Comparison of ENCODE assay signal across 34 cellular contexts in the genomic region with DNA sequence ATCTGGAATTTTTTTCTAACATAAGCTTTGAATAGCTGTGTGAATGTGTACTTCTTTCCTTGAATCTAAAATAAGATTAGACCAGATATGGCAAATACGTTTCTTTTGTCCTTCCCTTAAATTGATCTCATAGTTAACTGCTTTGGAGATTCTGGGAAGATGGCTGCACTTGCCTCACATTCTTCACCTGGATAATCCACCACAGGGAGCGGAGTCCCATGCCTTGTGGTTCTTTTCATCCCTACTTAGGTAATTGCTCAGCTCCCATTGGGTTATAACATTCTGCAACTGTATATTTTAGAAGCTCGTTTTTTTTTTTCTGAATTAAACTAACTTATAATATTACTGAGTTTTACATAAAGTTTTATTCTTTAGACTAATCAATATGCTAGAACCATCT.
"Had no signal": no experiment of that assay in that cellular context is flagged by ENCODE, and none has a peak within 500 bp of the region (broad histone marks: within the 10 kb centered on the region; RNA-seq: fewer than 3 reads in every experiment).

No MANE protein-coding gene starts in this region.

- H3K9me3 Mint-ChIP-seq: activated CD4-positive, alpha-beta memory T cell treated with anti-CD3 and anti-CD28 coated beads, Interleukin-2, amount 10 ng/mL, durations not matched to agents 7 days and 5 days; activated CD4-positive, alpha-beta T cell treated with anti-CD3 and anti-CD28 coated beads, Interleukin-2, amount 10 ng/mL, durations not matched to agents 7 days and 5 days; activated naive CD4-positive, alpha-beta T cell treated with anti-CD3 and anti-CD28 coated beads, Interleukin-2, amount 10 ng/mL, durations not matched to agents 7 days and 5 days; activated naive CD8-positive, alpha-beta T cell treated with anti-CD3 and anti-CD28 coated beads, Interleukin-2, amount 10 ng/mL, durations not matched to agents 7 days and 5 days; activated T-cell treated with anti-CD3 and anti-CD28 coated beads, Interleukin-2, amount 50 U/mL, for 24 hours; activated T-cell treated with anti-CD3 and anti-CD28 coated beads, Interleukin-2, amount 50 U/mL, for 72 hours; effector memory CD8-positive, alpha-beta T cell; T-helper 2 cell treated with Interferon-gamma antibody and Interleukin-4, amounts not matched to agents 5 μg/mL and 100 μg/mL, for 36 hours had no signal

- H3K27me3 ChIP-seq: ascending aorta, breast epithelium, foreskin keratinocyte, gastrocnemius medialis had no signal

- H3K4me3 Mint-ChIP-seq: activated CD4-positive, alpha-beta memory T cell treated with anti-CD3 and anti-CD28 coated beads, Interleukin-2, amount 10 ng/mL, durations not matched to agents 7 days and 5 days; activated CD4-positive, alpha-beta T cell treated with anti-CD3 and anti-CD28 coated beads for 36 hours; activated CD4-positive, alpha-beta T cell treated with anti-CD3 and anti-CD28 coated beads, Interleukin-2, amount 10 ng/mL, durations not matched to agents 7 days and 5 days; activated naive CD4-positive, alpha-beta T cell treated with anti-CD3 and anti-CD28 coated beads, Interleukin-2, amount 10 ng/mL, durations not matched to agents 7 days and 5 days; activated naive CD8-positive, alpha-beta T cell treated with anti-CD3 and anti-CD28 coated beads, Interleukin-2, amount 10 ng/mL, durations not matched to agents 7 days and 5 days; activated T-cell treated with anti-CD3 and anti-CD28 coated beads, Interleukin-2, amount 50 U/mL, for 24 hours; activated T-cell treated with anti-CD3 and anti-CD28 coated beads, Interleukin-2, amount 50 U/mL, for 72 hours; brain; effector memory CD8-positive, alpha-beta T cell; T-helper 17 cell; T-helper 2 cell treated with Interferon-gamma antibody and Interleukin-4, amounts not matched to agents 5 μg/mL and 100 μg/mL, for 36 hours had no signal

- H3K27ac ChIP-seq: ascending aorta, breast epithelium, epithelial cell of prostate, foreskin keratinocyte, gastrocnemius medialis, WERI-Rb-1 had no signal

- FAIRE-seq: colon, endometrium, endothelial cell of umbilical vein had no signal

- H3K27me3 Mint-ChIP-seq: activated CD4-positive, alpha-beta memory T cell treated with anti-CD3 and anti-CD28 coated beads, Interleukin-2, amount 10 ng/mL, durations not matched to agents 7 days and 5 days; activated CD4-positive, alpha-beta T cell treated with anti-CD3 and anti-CD28 coated beads, Interleukin-2, amount 10 ng/mL, durations not matched to agents 7 days and 5 days; activated naive CD4-positive, alpha-beta T cell treated with anti-CD3 and anti-CD28 coated beads, Interleukin-2, amount 10 ng/mL, durations not matched to agents 7 days and 5 days; activated naive CD8-positive, alpha-beta T cell treated with anti-CD3 and anti-CD28 coated beads, Interleukin-2, amount 10 ng/mL, durations not matched to agents 7 days and 5 days; activated T-cell treated with anti-CD3 and anti-CD28 coated beads, Interleukin-2, amount 50 U/mL, for 24 hours; brain; effector memory CD8-positive, alpha-beta T cell had no signal

- DNase-seq: activated CD4-positive, alpha-beta memory T cell treated with anti-CD3 and anti-CD28 coated beads, Interleukin-2, amount 10 ng/mL, durations not matched to agents 7 days and 5 days; activated CD4-positive, alpha-beta T cell treated with anti-CD3 and anti-CD28 coated beads for 36 hours; activated CD4-positive, alpha-beta T cell treated with anti-CD3 and anti-CD28 coated beads, Interleukin-2, amount 10 ng/mL, durations not matched to agents 7 days and 5 days; activated CD4-positive, alpha-beta T cell treated with anti-CD3 and anti-CD28 coated beads, Interleukin-2, amount 50 U/mL, for 4 hours; activated CD4-positive, CD25-positive, alpha-beta regulatory T cell; activated CD4-positive, CD25-positive, alpha-beta regulatory T cell treated with anti-CD3 and anti-CD28 coated beads, Interleukin-2, amount 50 U/mL, for 72 hours; activated CD8-positive, alpha-beta memory T cell treated with anti-CD3 and anti-CD28 coated beads, Interleukin-2, amount 50 U/mL, for 48 hours; activated gamma-delta T cell; activated naive CD4-positive, alpha-beta T cell; activated naive CD4-positive, alpha-beta T cell treated with anti-CD3 and anti-CD28 coated beads, Interleukin-2, amount 10 ng/mL, durations not matched to agents 7 days and 5 days; activated naive CD8-positive, alpha-beta T cell treated with anti-CD3 and anti-CD28 coated beads, Interleukin-2, amount 10 ng/mL, durations not matched to agents 7 days and 5 days; activated T-cell treated with anti-CD3 and anti-CD28 coated beads for 4 hours; activated T-cell treated with anti-CD3 and anti-CD28 coated beads, Interleukin-2, amount 50 U/mL, for 24 hours; activated T-cell treated with anti-CD3 and anti-CD28 coated beads, Interleukin-2, amount 50 U/mL, for 72 hours; cortex of kidney; dermis blood vessel endothelial cell; effector CD4-positive, alpha-beta T cell; effector memory CD8-positive, alpha-beta T cell; foreskin keratinocyte; gastrocnemius medialis; glutamatergic neuron; T-helper 1 cell; T-helper 17 cell; T1000; WERI-Rb-1 had no signal

- H3K36me3 ChIP-seq: ascending aorta, breast epithelium, gastrocnemius medialis, WERI-Rb-1 had no signal

- H3K27ac Mint-ChIP-seq: activated CD4-positive, alpha-beta memory T cell treated with anti-CD3 and anti-CD28 coated beads, Interleukin-2, amount 10 ng/mL, durations not matched to agents 7 days and 5 days; activated CD4-positive, alpha-beta T cell treated with anti-CD3 and anti-CD28 coated beads for 36 hours; activated CD4-positive, alpha-beta T cell treated with anti-CD3 and anti-CD28 coated beads, Interleukin-2, amount 10 ng/mL, durations not matched to agents 7 days and 5 days; activated naive CD4-positive, alpha-beta T cell treated with anti-CD3 and anti-CD28 coated beads, Interleukin-2, amount 10 ng/mL, durations not matched to agents 7 days and 5 days; activated naive CD4-positive, alpha-beta T cell treated with anti-CD3 and anti-CD28 coated beads, Interleukin-2, amount 50 U/mL, for 72 hours; activated naive CD8-positive, alpha-beta T cell treated with anti-CD3 and anti-CD28 coated beads, Interleukin-2, amount 10 ng/mL, durations not matched to agents 7 days and 5 days; activated T-cell treated with anti-CD3 and anti-CD28 coated beads, Interleukin-2, amount 50 U/mL, for 24 hours; activated T-cell treated with anti-CD3 and anti-CD28 coated beads, Interleukin-2, amount 50 U/mL, for 72 hours; effector memory CD8-positive, alpha-beta T cell; T-helper 17 cell; T-helper 2 cell treated with Interferon-gamma antibody and Interleukin-4, amounts not matched to agents 5 μg/mL and 100 μg/mL, for 36 hours had no signal

- H3K9me3 ChIP-seq: ascending aorta, breast epithelium, gastrocnemius medialis had no signal

- H3K4me1 Mint-ChIP-seq: activated CD4-positive, alpha-beta memory T cell treated with anti-CD3 and anti-CD28 coated beads, Interleukin-2, amount 10 ng/mL, durations not matched to agents 7 days and 5 days; activated CD4-positive, alpha-beta T cell treated with anti-CD3 and anti-CD28 coated beads for 36 hours; activated CD4-positive, alpha-beta T cell treated with anti-CD3 and anti-CD28 coated beads, Interleukin-2, amount 10 ng/mL, durations not matched to agents 7 days and 5 days; activated naive CD4-positive, alpha-beta T cell treated with anti-CD3 and anti-CD28 coated beads, Interleukin-2, amount 10 ng/mL, durations not matched to agents 7 days and 5 days; activated naive CD8-positive, alpha-beta T cell treated with anti-CD3 and anti-CD28 coated beads, Interleukin-2, amount 10 ng/mL, durations not matched to agents 7 days and 5 days; T-helper 17 cell had no signal

- H3K4me1 ChIP-seq: ascending aorta, breast epithelium, foreskin keratinocyte had no signal

- H3K36me3 Mint-ChIP-seq: activated naive CD4-positive, alpha-beta T cell treated with anti-CD3 and anti-CD28 coated beads, Interleukin-2, amount 10 ng/mL, durations not matched to agents 7 days and 5 days; activated naive CD4-positive, alpha-beta T cell treated with anti-CD3 and anti-CD28 coated beads, Interleukin-2, amount 50 U/mL, for 72 hours; activated naive CD8-positive, alpha-beta T cell treated with anti-CD3 and anti-CD28 coated beads, Interleukin-2, amount 10 ng/mL, durations not matched to agents 7 days and 5 days had no signal

- H3K4me3 ChIP-seq: ascending aorta, breast epithelium, gastrocnemius medialis had no signal
